Comparison of ENCODE assay signal across 21 cellular contexts in genomic region chr4:93684571-93684970, GRCh38.
"Had no signal": no experiment of that assay in that cellular context is flagged by ENCODE, and none has a peak within 500 bp of the region (broad histone marks: within the 10 kb centered on the region; RNA-seq: fewer than 3 reads in every experiment).

No MANE protein-coding gene starts in this region.

- H3K9me3 ChIP-seq: prostate gland, tibial nerve had no signal

- H3K4me1 Mint-ChIP-seq: naive B cell; stimulated activated memory B cell treated with anti-CD40 and anti-IgM and Interleukin-4, amounts not matched to agents 10 μg/mL and 1 μg/mL and 100 μg/mL, for 72 hours had no signal

- H3K4me3 Mint-ChIP-seq: naive B cell; nephron; stimulated activated memory B cell treated with anti-CD40 and anti-IgM and Interleukin-4, amounts not matched to agents 10 μg/mL and 1 μg/mL and 100 μg/mL, for 72 hours; stimulated activated naive CD8-positive, alpha-beta T cell treated with anti-CD3 and anti-CD28 coated beads, Interleukin-15, Interleukin-2, amounts not matched to agents 100 ng/mL and 50 ng/mL, for 24 hours had no signal

- H3K27me3 Mint-ChIP-seq: naive B cell; stimulated activated memory B cell treated with anti-CD40 and anti-IgM and Interleukin-4, amounts not matched to agents 10 μg/mL and 1 μg/mL and 100 μg/mL, for 72 hours; stimulated activated naive CD8-positive, alpha-beta T cell treated with anti-CD3 and anti-CD28 coated beads, Interleukin-15, Interleukin-2, amounts not matched to agents 100 ng/mL and 50 ng/mL, for 24 hours had no signal

- H3K27ac Mint-ChIP-seq: naive B cell; nephron; stimulated activated memory B cell treated with anti-CD40 and anti-IgM and Interleukin-4, amounts not matched to agents 10 μg/mL and 1 μg/mL and 100 μg/mL, for 72 hours; stimulated activated naive CD8-positive, alpha-beta T cell treated with anti-CD3 and anti-CD28 coated beads, Interleukin-15, Interleukin-2, amounts not matched to agents 100 ng/mL and 50 ng/mL, for 24 hours had no signal

- H3K9me3 Mint-ChIP-seq: stimulated activated memory B cell treated with anti-CD40 and anti-IgM and Interleukin-4, amounts not matched to agents 10 μg/mL and 1 μg/mL and 100 μg/mL, for 72 hours had no signal

- H3K27me3 ChIP-seq: dorsolateral prefrontal cortex, spleen, tibial nerve had no signal

- H3K36me3 ChIP-seq: prostate gland, spleen, tibial nerve had no signal

- H3K4me3 ChIP-seq: dorsolateral prefrontal cortex, lung, prostate gland, spleen, tibial nerve had no signal

- DNase-seq: cortex of kidney; dorsolateral prefrontal cortex; effector CD8-positive, alpha-beta T cell; left colon; left ventricle myocardium superior; mesenchymal stem cell; naive B cell; retina; spleen; stimulated activated CD4-positive, alpha-beta T cell treated with anti-CD3 and anti-CD28 coated beads, Interleukin-15, amount 100 ng/mL, for 24 hours; stimulated activated CD4-positive, alpha-beta T cell treated with anti-CD3 and anti-CD28 coated beads, Interleukin-1b, Interleukin-23, amount 100 ng/mL, for 48 hours; stimulated activated CD4-positive, alpha-beta T cell treated with anti-CD3 and anti-CD28 coated beads, Interleukin-4, amount 100 ng/mL, for 24 hours had no signal

- H3K4me1 ChIP-seq: parathyroid adenoma, prostate gland, spleen, tibial nerve had no signal

- H3K27ac ChIP-seq: dorsolateral prefrontal cortex, parathyroid adenoma, prostate gland, spleen, tibial nerve had no signal

- ATAC-seq: esophagus mucosa; left colon; left ventricle myocardium superior; sciatic nerve; stimulated activated memory B cell treated with anti-CD40 and anti-IgM and Interleukin-4, amounts not matched to agents 10 μg/mL and 1 μg/mL and 100 μg/mL, for 72 hours had no signal

- H3K36me3 Mint-ChIP-seq: naive B cell; stimulated activated memory B cell treated with anti-CD40 and anti-IgM and Interleukin-4, amounts not matched to agents 10 μg/mL and 1 μg/mL and 100 μg/mL, for 72 hours had no signal
